Comparison of ENCODE assay signal across 29 cellular contexts in genomic region chr12:44703311-44703910, GRCh38.
"Had no signal": no experiment of that assay in that cellular context is flagged by ENCODE, and none has a peak within 500 bp of the region (broad histone marks: within the 10 kb centered on the region; RNA-seq: fewer than 3 reads in every experiment).

No MANE protein-coding gene starts in this region.

- H3K36me3 Mint-ChIP-seq: mesothelial cell of epicardium, naive B cell, natural killer cell had no signal

- DNase-seq: hypothalamus; immature natural killer cell; kidney; left colon; left lung; lower lobe of right lung; mammary epithelial cell; mesendoderm; naive B cell; natural killer cell; nephron progenitor cell; ovary; retina; right cardiac atrium; stimulated activated CD4-positive, alpha-beta T cell treated with anti-CD3 and anti-CD28 coated beads, Interleukin-12 subunit alpha, Interleukin-12 subunit beta, amount 100 ng/mL, for 4 hours; stimulated activated CD4-positive, alpha-beta T cell treated with anti-CD3 and anti-CD28 coated beads, Interleukin-15, amount 100 ng/mL, for 24 hours; stimulated activated CD4-positive, alpha-beta T cell treated with anti-CD3 and anti-CD28 coated beads, Interleukin-4, amount 100 ng/mL, for 24 hours; stimulated activated naive CD4-positive, alpha-beta T cell; tibial artery; trophoblast cell; upper lobe of right lung had no signal

- H3K36me3 ChIP-seq: left lung, lower lobe of right lung, ovary, suprapubic skin, thoracic aorta, tibial artery, upper lobe of right lung had no signal

- H3K9me3 ChIP-seq: left lung, lower lobe of right lung, ovary, suprapubic skin, thoracic aorta, tibial artery, upper lobe of right lung had no signal

- H3K4me3 ChIP-seq: left lung, lower lobe of right lung, ovary, skin epidermis, suprapubic skin, thoracic aorta, tibial artery, upper lobe of right lung had no signal

- H3K27me3 Mint-ChIP-seq: progenitor cell of endocrine pancreas; stimulated activated naive CD8-positive, alpha-beta T cell treated with anti-CD3 and anti-CD28 coated beads, Interleukin-15, Interleukin-2, amounts not matched to agents 100 ng/mL and 50 ng/mL, for 24 hours had no signal

- H3K4me1 ChIP-seq: left lung, lower lobe of right lung, suprapubic skin, tibial artery, upper lobe of right lung had no signal

- ATAC-seq: left colon; left lung; lower lobe of right lung; natural killer cell; right cardiac atrium; sciatic nerve; stimulated activated effector memory CD8-positive, alpha-beta T cell treated with anti-CD3 and anti-CD28 coated beads, Interleukin-12 subunit alpha, Interleukin-12 subunit beta, amount 100 ng/mL, for 72 hours; upper lobe of right lung had no signal

- H3K27ac Mint-ChIP-seq: immature natural killer cell; mesothelial cell of epicardium; naive B cell; natural killer cell; nephron progenitor cell; progenitor cell of endocrine pancreas; stimulated activated effector memory CD8-positive, alpha-beta T cell treated with anti-CD3 and anti-CD28 coated beads, Interleukin-12 subunit alpha, Interleukin-12 subunit beta, amount 100 ng/mL, for 72 hours; stimulated activated naive CD8-positive, alpha-beta T cell treated with anti-CD3 and anti-CD28 coated beads, Interleukin-15, Interleukin-2, amounts not matched to agents 100 ng/mL and 50 ng/mL, for 24 hours had no signal

- H3K4me1 Mint-ChIP-seq: immature natural killer cell; naive B cell; natural killer cell; nephron progenitor cell; stimulated activated effector memory CD8-positive, alpha-beta T cell treated with anti-CD3 and anti-CD28 coated beads, Interleukin-12 subunit alpha, Interleukin-12 subunit beta, amount 100 ng/mL, for 72 hours had no signal

- H3K27ac ChIP-seq: left lung, lower lobe of right lung, ovary, skin epidermis, suprapubic skin, thoracic aorta, tibial artery, upper lobe of right lung had no signal

- H3K4me3 Mint-ChIP-seq: immature natural killer cell; mesothelial cell of epicardium; naive B cell; natural killer cell; nephron progenitor cell; stimulated activated effector memory CD8-positive, alpha-beta T cell treated with anti-CD3 and anti-CD28 coated beads, Interleukin-12 subunit alpha, Interleukin-12 subunit beta, amount 100 ng/mL, for 72 hours; stimulated activated naive CD8-positive, alpha-beta T cell treated with anti-CD3 and anti-CD28 coated beads, Interleukin-15, Interleukin-2, amounts not matched to agents 100 ng/mL and 50 ng/mL, for 24 hours had no signal

- H3K9me3 Mint-ChIP-seq: nephron progenitor cell; stimulated activated effector memory CD8-positive, alpha-beta T cell treated with anti-CD3 and anti-CD28 coated beads, Interleukin-12 subunit alpha, Interleukin-12 subunit beta, amount 100 ng/mL, for 72 hours; stimulated activated naive CD8-positive, alpha-beta T cell treated with anti-CD3 and anti-CD28 coated beads, Interleukin-15, Interleukin-2, amounts not matched to agents 100 ng/mL and 50 ng/mL, for 24 hours had no signal

- H3K27me3 ChIP-seq: ovary, suprapubic skin, tibial artery had no signal
